ENCODE assay signal across 7 cellular contexts in genomic region chr18:9016819-9017169, GRCh38.
A peak's percentile ranks its signal among the peaks of the same experiment; 100 is the strongest.
DNase-seq lines count a peak whose midpoint lies in the region; ATAC-seq and TF ChIP-seq lines count a peak whose summit lies in the region.

No MANE protein-coding gene starts in this region.

- H3K4me1 ChIP-seq in HAP-1 (peaks cover 18% of the 10 kb centered on the region), SJCRH30 (peaks cover 8% of the 10 kb centered on the region; the same call in 1 of the 2 replicates), subcutaneous abdominal adipose tissue (ENCODE audit: control insufficient read depth in 5 of 5, insufficient read depth in 5 of 5, low read length in 5 of 5) (peaks cover 6 to 20% (median 16%) of the 10 kb centered on the region in 5 donors)

- H3K9ac ChIP-seq in subcutaneous abdominal adipose tissue (ENCODE audit: low read length in 5 of 5) = peak overlapping the region in 3 of 5 donors; percentile 1 to 9 (median 8)

- no peaks in the 10 kb centered on the region for H3K9me3 Mint-ChIP-seq in natural killer cell treated with Interleukin-12 subunit alpha and Interleukin-12 subunit beta and Interleukin-15 and Interleukin-18, amount 100 ng/mL, for 72 hours
- H3K9me3 Mint-ChIP-seq in endothelial cell (ENCODE audit: unreplicated experiment) = no peaks in the 10 kb centered on the region

- peaks cover 5 to 8% of the 10 kb centered on the region in 2 donors for H3K27me3 Mint-ChIP-seq in natural killer cell treated with Interleukin-12 subunit alpha and Interleukin-12 subunit beta and Interleukin-15 and Interleukin-18, amount 100 ng/mL, for 72 hours
- peaks cover 2% of the 10 kb centered on the region for H3K27me3 Mint-ChIP-seq in endothelial cell (ENCODE audit: unreplicated experiment)

- no peak overlapping the region for H3K4me3 ChIP-seq in HAP-1
- H3K4me3 ChIP-seq in SJCRH30 = peak overlapping the region; percentile 55
- H3K4me3 ChIP-seq in subcutaneous abdominal adipose tissue (ENCODE audit: low read depth in 1 of 5, low read length in 5 of 5) = peak overlapping the region in 4 of 5 donors; percentile 47 to 63 (median 58)

- TF ChIP-seq CTCF in endothelial cell (IDR thresholded peaks at IDR 0.05; ENCODE audit: unreplicated experiment) = no peak

- H3K36me3 Mint-ChIP-seq in natural killer cell treated with Interleukin-12 subunit alpha and Interleukin-12 subunit beta and Interleukin-15 and Interleukin-18, amount 100 ng/mL, for 72 hours = no peaks in the 10 kb centered on the region
- no peaks in the 10 kb centered on the region for H3K36me3 Mint-ChIP-seq in endothelial cell (ENCODE audit: low read depth, unreplicated experiment)

- intact Hi-C loops in Right ventricle myocardium superior (cut with DNase I) = no loop called here

- H3K36me3 ChIP-seq in HAP-1 (replicated peaks) = no peaks in the 10 kb centered on the region; the same call in 1 of the 2 replicates
- no peaks in the 10 kb centered on the region for H3K36me3 ChIP-seq in SJCRH30
- no peaks in the 10 kb centered on the region for H3K36me3 ChIP-seq in subcutaneous abdominal adipose tissue (ENCODE audit: control insufficient read depth in 5 of 5, insufficient read depth in 5 of 5, low read length in 5 of 5)

- peak overlapping the region; percentile 78 for H3K27ac ChIP-seq in SJCRH30
- H3K27ac ChIP-seq in subcutaneous abdominal adipose tissue (ENCODE audit: low read depth, low read length) = peak overlapping the region; percentile 66

- peak; percentile 82 to 91 for DNase-seq in HAP-1 (ENCODE audit: low spot score in 2 of 2)
- DNase-seq in SJCRH30 = no peak
- no peak for DNase-seq in Right ventricle myocardium superior
- no peak for DNase-seq in natural killer cell treated with Interleukin-12 subunit alpha and Interleukin-12 subunit beta and Interleukin-15 and Interleukin-18, amount 100 ng/mL, for 72 hours (ENCODE audit: low spot score)
- DNase-seq in activated naive CD4-positive, alpha-beta T cell treated with Interleukin-2 at 50 U/mL for 16 hours = no peak
- no peak for DNase-seq in endothelial cell (ENCODE audit: low spot score)

- in situ Hi-C loops in HAP-1 (cut with MboI; ENCODE audit: low sequenced_read_pairs) = no loop called here

- no peaks in the 10 kb centered on the region for H3K27me3 ChIP-seq in HAP-1 (ENCODE audit: low read depth)
- no peaks in the 10 kb centered on the region for H3K27me3 ChIP-seq in SJCRH30
- H3K27me3 ChIP-seq in subcutaneous abdominal adipose tissue (ENCODE audit: control insufficient read depth in 5 of 5, insufficient read depth in 4 of 5, low read length in 5 of 5) = peaks cover 0 to 2% (median 0%) of the 10 kb centered on the region in 5 donors

- H3K9me3 ChIP-seq in HAP-1 (peaks cover 3% of the 10 kb centered on the region; the same call in 1 of the 2 replicates), SJCRH30 (replicated peaks) (no peaks in the 10 kb centered on the region), subcutaneous abdominal adipose tissue (ENCODE audit: control insufficient read depth in 5 of 5, low read length in 5 of 5) (peaks cover 0 to 8% (median 3%) of the 10 kb centered on the region in 5 donors)

- H3K27ac Mint-ChIP-seq in natural killer cell treated with Interleukin-12 subunit alpha and Interleukin-12 subunit beta and Interleukin-15 and Interleukin-18, amount 100 ng/mL, for 72 hours = no peak overlapping the region
- H3K27ac Mint-ChIP-seq in endothelial cell (ENCODE audit: unreplicated experiment) = no peak overlapping the region

- no peak overlapping the region for H3K4me3 Mint-ChIP-seq in natural killer cell treated with Interleukin-12 subunit alpha and Interleukin-12 subunit beta and Interleukin-15 and Interleukin-18, amount 100 ng/mL, for 72 hours
- H3K4me3 Mint-ChIP-seq in endothelial cell (ENCODE audit: unreplicated experiment) = no peak overlapping the region

- peak; percentile 77 for ATAC-seq in Right ventricle myocardium superior (ENCODE audit: poor library complexity)
- no peak for ATAC-seq in natural killer cell treated with Interleukin-12 subunit alpha and Interleukin-12 subunit beta and Interleukin-15 and Interleukin-18, amount 100 ng/mL, for 72 hours

- H3K4me1 Mint-ChIP-seq in natural killer cell treated with Interleukin-12 subunit alpha and Interleukin-12 subunit beta and Interleukin-15 and Interleukin-18, amount 100 ng/mL, for 72 hours (ENCODE audit: low read depth in 2 of 2) = peaks cover 0 to 7% of the 10 kb centered on the region in 2 donors
- H3K4me1 Mint-ChIP-seq in endothelial cell (ENCODE audit: unreplicated experiment) = no peaks in the 10 kb centered on the region

Comparison
In these comparisons a context has a peak if more than half of its experiments do, and no peak if none do; other contexts are left out.
1. DNase-seq: peak in HAP-1 (2 of 2); none in SJCRH30 (0 of 2), Right ventricle myocardium superior (single experiment), natural killer cell treated with Interleukin-12 subunit alpha and Interleukin-12 subunit beta and Interleukin-15 and Interleukin-18, amount 100 ng/mL, for 72 hours (single experiment), activated naive CD4-positive, alpha-beta T cell treated with Interleukin-2 at 50 U/mL for 16 hours (single experiment) and endothelial cell (single experiment).